In the genomic region with DNA sequence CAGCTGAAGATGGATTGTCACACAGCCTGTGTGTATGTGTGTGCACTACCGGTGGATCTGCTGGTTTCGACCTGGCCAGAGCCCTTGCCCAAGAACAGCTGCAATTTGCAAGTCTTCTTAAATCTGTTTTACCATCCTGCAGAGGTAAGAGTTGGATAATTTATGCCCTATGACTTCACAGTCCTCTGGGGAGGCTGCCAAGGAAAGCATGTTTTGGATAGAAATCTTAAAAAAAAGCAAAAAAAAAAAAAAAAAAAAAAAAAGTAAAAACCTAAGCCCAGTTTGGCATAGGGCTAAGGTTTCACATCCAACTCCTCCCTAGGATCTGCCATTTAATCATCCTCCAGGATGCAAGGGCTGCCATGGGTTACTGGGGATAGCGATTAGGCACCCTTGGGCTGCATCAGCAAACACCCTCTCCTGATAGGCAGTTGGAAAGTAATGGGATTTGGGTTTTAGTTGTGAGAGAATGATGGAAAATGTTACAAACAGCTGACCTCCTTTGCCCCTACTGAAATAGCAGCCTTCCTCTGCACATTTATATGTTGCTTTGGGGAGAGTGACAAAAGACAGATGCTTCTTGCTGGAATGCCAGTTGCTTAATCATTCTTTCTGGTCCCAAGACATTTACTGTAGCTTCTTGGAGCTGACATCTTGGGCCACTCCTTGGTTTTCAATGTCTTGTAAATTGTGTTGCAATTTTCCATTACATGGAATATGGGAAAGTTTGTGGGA, we compare ENCODE assay signal across 13 cellular contexts. TPM values are rescaled to one million over a fixed set of nuclear protein-coding genes. Genes with fewer than 3 reads are reported as not detected.
DNase-seq lines count a peak whose midpoint lies in the region; TF ChIP-seq lines count a peak whose summit lies in the region.
"Had no signal": no experiment of that assay in that cellular context is flagged by ENCODE, and none has a peak within 500 bp of the region (broad histone marks: within the 10 kb centered on the region; RNA-seq: fewer than 3 reads in every experiment).

No MANE protein-coding gene starts in this region.

- H3K4me2 ChIP-seq in PC-9, result no peak overlapping the region

- H3K9me3 ChIP-seq in vagina (no peaks in the 10 kb centered on the region), PC-9 (ENCODE audit: insufficient read depth, low read depth) (no peaks in the 10 kb centered on the region)
- H3K9me3 ChIP-seq: right lobe of liver had no signal

- H3K27me3 ChIP-seq in vagina, result no peaks in the 10 kb centered on the region
- H3K27me3 ChIP-seq in PC-9 (ENCODE audit: insufficient read depth, low read depth), result no peaks in the 10 kb centered on the region
- H3K27me3 ChIP-seq: right lobe of liver had no signal

- DNase-seq in NCI-H82 (lab: John Stamatoyannopoulos, UW) (peak; percentile 5), NCI-H82 treated with DMSO at 0.1 percent for 48 hours (lab: John Stamatoyannopoulos, UW; ENCODE audit: unreplicated experiment) (no peak), epidermal melanocyte (ENCODE audit: insufficient read length, low spot score) (peak; percentile 28), myocyte (ENCODE audit: low read depth) (peak; percentile 80), vagina (ENCODE audit: extremely low spot score in 2 of 2) (peak in 1 of 2 donors; percentile 93), ecto neural progenitor cell (ENCODE audit: low spot score) (no peak), PC-9 (no peak)
- no peak for DNase-seq in activated CD8-positive, alpha-beta memory T cell treated with anti-CD3 and anti-CD28 coated beads, Interleukin-2, amount 50 U/mL, for 4 hours
- DNase-seq: MM.1S, right lobe of liver had no signal

- no peak overlapping the region for H2AFZ ChIP-seq in PC-9

- no TSS peak for BruUV-seq in PC-9 (replicated peaks; lab: Mats Ljungman, UMichigan)

- H4K20me1 ChIP-seq in PC-9 (ENCODE audit: insufficient read depth), result no peaks in the 10 kb centered on the region

- H3K4me3 ChIP-seq in vagina, result no peak overlapping the region
- H3K4me3 ChIP-seq in PC-9, result no peak overlapping the region
- H3K4me3 ChIP-seq: right lobe of liver had no signal

- no peak for TF ChIP-seq CTCF in vagina (IDR thresholded peaks at IDR 0.05)
- no peak for TF ChIP-seq CTCF in PC-9 (conservative IDR thresholded peaks at IDR 0.05)

- H3K9me2 ChIP-seq in PC-9 (ENCODE audit: insufficient read depth), result no peaks in the 10 kb centered on the region

- no peaks in the 10 kb centered on the region for H3K79me2 ChIP-seq in PC-9 (ENCODE audit: low read depth)

- POLR2A ChIA-PET in PC-9 (lab: Charles Lee; ENCODE audit: unreplicated experiment), result no interaction called here

- intact Hi-C loops in vagina (cut with DNase I), result loop anchor here (5.0 to 10.0 kb wide), 2 partner anchors 77 to 169 kb away; a partner anchor contains a TSS
- intact Hi-C loops in PC-9 (cut with micrococcal nuclease; ENCODE audit: unreplicated experiment), result loop anchor here (5.0 kb wide), 1 partner anchor 699 kb away; no protein-coding TSS in a partner anchor

- H3K4me1 ChIP-seq in vagina (peaks cover 59% of the 10 kb centered on the region), PC-9 (replicated peaks; ENCODE audit: insufficient read depth) (peaks cover 24% of the 10 kb centered on the region)
- H3K4me1 ChIP-seq: right lobe of liver had no signal

- H3K36me3 ChIP-seq in vagina, result no peaks in the 10 kb centered on the region
- no peaks in the 10 kb centered on the region for H3K36me3 ChIP-seq in PC-9 (ENCODE audit: low read depth)
- H3K36me3 ChIP-seq: right lobe of liver had no signal

- H3K27ac ChIP-seq in vagina (peak overlapping the region; percentile 70), PC-9 (no peak overlapping the region)
- H3K27ac ChIP-seq: 22Rv1, right lobe of liver had no signal

- CTCF ChIA-PET in PC-9 (lab: Charles Lee), result interaction anchor here (0.6 kb wide), 1 partner anchor 59 kb away, joined by 4 read pairs; no protein-coding TSS in a partner anchor

- no peak for TF ChIP-seq POLR2A in vagina (IDR thresholded peaks at IDR 0.05)

- H3F3A ChIP-seq in PC-9 (ENCODE audit: insufficient read depth, low read depth), result no peaks in the 10 kb centered on the region

RNA-seq across cellular contexts. Expression of a gene that starts 35.3 kb away (rescaled TPM):
- total RNA-seq in myocyte (not detected in 2 replicates), vagina (not detected), PC-9 (2021) (0.37 TPM in 1 of 2 replicates, not detected in the other)
- polyA plus RNA-seq in myocyte (2012), result not detected
- total RNA-seq: OCI-LY7, right lobe of liver, subcutaneous adipose tissue had no signal

Comparison
In these comparisons a context has a peak if more than half of its experiments do, and no peak if none do; other contexts are left out.
1. DNase-seq: peak in NCI-H82 (single experiment), epidermal melanocyte (single experiment) and myocyte (single experiment); none in NCI-H82 treated with DMSO at 0.1 percent for 48 hours (single experiment), ecto neural progenitor cell (single experiment), PC-9 (0 of 2) and activated CD8-positive, alpha-beta memory T cell treated with anti-CD3 and anti-CD28 coated beads, Interleukin-2, amount 50 U/mL, for 4 hours (single experiment).